ENCODE assay signal across 11 cellular contexts in genomic region chr20:50915424-50915823, GRCh38. TPM values are rescaled to one million over a fixed set of nuclear protein-coding genes. Genes with fewer than 3 reads are reported as not detected.
DNase-seq lines count a peak whose midpoint lies in the region; ATAC-seq, FAIRE-seq and TF ChIP-seq lines count a peak whose summit lies in the region.
"Had no signal": no experiment of that assay in that cellular context is flagged by ENCODE, and none has a peak within 500 bp of the region (broad histone marks: within the 10 kb centered on the region; RNA-seq: fewer than 3 reads in every experiment).

No MANE protein-coding gene starts in this region.

- no peak for FAIRE-seq in H54 (lab: Jason Lieb, UNC)

- TF ChIP-seq CTCF in epithelial cell of esophagus (IDR thresholded peaks at IDR 0.05; ENCODE audit: insufficient read depth, low read depth, low read length, missing control alignments) (no peak), nephron (IDR thresholded peaks at IDR 0.05; ENCODE audit: unreplicated experiment in 3 of 3) (no peak), upper lobe of right lung (IDR thresholded peaks at IDR 0.05) (no peak)

- ATAC-seq in GM21723 (IDR thresholded peaks at IDR 0.05; ENCODE audit: unreplicated experiment) = no peak
- no peak for ATAC-seq in upper lobe of right lung
- ATAC-seq: activated naive CD4-positive, alpha-beta T cell treated with anti-CD3 and anti-CD28 coated beads, Interleukin-2, amount 50 U/mL, for 72 hours had no signal

- intact Hi-C loops in upper lobe of right lung (cut with DNase I) = no loop called here

- peak overlapping the region in 1 of 3 experiments; percentile 14 for H3K4me3 Mint-ChIP-seq in nephron

- H3K9me3 ChIP-seq in SK-N-MC (ENCODE audit: low read depth, low read length) (no peaks in the 10 kb centered on the region), upper lobe of right lung (no peaks in the 10 kb centered on the region)
- H3K9me3 ChIP-seq: Peyer's patch had no signal

- H3K9ac ChIP-seq in SK-N-MC (ENCODE audit: insufficient read length) = no peak overlapping the region

- peaks cover 38% of the 10 kb centered on the region for H3K36me3 ChIP-seq in SK-N-MC (ENCODE audit: insufficient read depth, low read length)
- H3K36me3 ChIP-seq in upper lobe of right lung = no peaks in the 10 kb centered on the region

- H3K4me1 Mint-ChIP-seq in nephron = peaks cover 74% of the 10 kb centered on the region

- TF ChIP-seq POLR2A in H54 (IDR thresholded peaks at IDR 0.05; ENCODE audit: low read depth, low read length) = no peak

- H3K4me1 ChIP-seq in upper lobe of right lung = peaks cover 68% of the 10 kb centered on the region

- 0 out of 2 replicates have a peak overlapping the region, but pooled peaks have one; percentile 1 for H3K4me3 ChIP-seq in SK-N-MC
- H3K4me3 ChIP-seq in epithelial cell of esophagus (ENCODE audit: low read length) = no peak overlapping the region
- no peak overlapping the region for H3K4me3 ChIP-seq in upper lobe of right lung
- H3K4me3 ChIP-seq: Peyer's patch had no signal

- H3K27ac Mint-ChIP-seq in nephron = peak overlapping the region; percentile 20 to 58 (median 36)

- no peaks in the 10 kb centered on the region for H3K9me3 Mint-ChIP-seq in nephron
- H3K9me3 Mint-ChIP-seq: activated naive CD4-positive, alpha-beta T cell treated with anti-CD3 and anti-CD28 coated beads, Interleukin-2, amount 50 U/mL, for 72 hours had no signal

- peak overlapping the region; percentile 56; the same call in 1 of the 2 replicates for H3K27ac ChIP-seq in SK-N-MC
- no peak overlapping the region for H3K27ac ChIP-seq in upper lobe of right lung

- H3K27me3 ChIP-seq in upper lobe of right lung = no peaks in the 10 kb centered on the region
- H3K27me3 ChIP-seq: Peyer's patch had no signal

- DNase-seq in ELR (ENCODE audit: low read depth) (peak; percentile 83), SK-N-MC (ENCODE audit: low read depth, low spot score) (no peak), epithelial cell of esophagus (ENCODE audit: low read depth) (peak; percentile 46), H54 (ENCODE audit: insufficient read length, low spot score) (no peak), upper lobe of right lung (no peak), H4 (ENCODE audit: low spot score) (no peak)
- DNase-seq: activated CD4-positive, CD25-positive, alpha-beta regulatory T cell; Peyer's patch had no signal

- H3K36me3 Mint-ChIP-seq in nephron (ENCODE audit: low read depth) = peaks cover 48% of the 10 kb centered on the region

- H3K27me3 Mint-ChIP-seq in nephron (ENCODE audit: low read depth) = no peaks in the 10 kb centered on the region

RNA-seq across cellular contexts. Expression of gene ADNP, which starts 15.8 kb away (rescaled TPM):
- total RNA-seq in upper lobe of right lung = 54.1 TPM
- 18.1 and 18.8 TPM in 2 replicates for total RNA-seq in H4 (2014; rRNA removed; shearing (Covaris generic))

RNA-seq across cellular contexts. Expression of gene DPM1, which starts 42.9 kb away (rescaled TPM):
- 30.2 TPM for total RNA-seq in upper lobe of right lung
- 115 and 141 TPM in 2 replicates for total RNA-seq in H4 (2014; rRNA removed; shearing (Covaris generic))

RNA-seq across cellular contexts. Expression of gene MOCS3, which starts 43.2 kb away (rescaled TPM):
- total RNA-seq in upper lobe of right lung = 3.4 TPM
- total RNA-seq in H4 (2014; rRNA removed; shearing (Covaris generic)) = 5.8 and 6.4 TPM in 2 replicates

Comparison
In these comparisons a context has a peak if more than half of its experiments do, and no peak if none do; other contexts are left out.
1. DNase-seq: peak in ELR (single experiment) and epithelial cell of esophagus (single experiment); none in SK-N-MC (single experiment), H54 (single experiment), upper lobe of right lung (single experiment) and H4 (single experiment).